Comparison of ENCODE assay signal across 28 cellular contexts in the genomic region with DNA sequence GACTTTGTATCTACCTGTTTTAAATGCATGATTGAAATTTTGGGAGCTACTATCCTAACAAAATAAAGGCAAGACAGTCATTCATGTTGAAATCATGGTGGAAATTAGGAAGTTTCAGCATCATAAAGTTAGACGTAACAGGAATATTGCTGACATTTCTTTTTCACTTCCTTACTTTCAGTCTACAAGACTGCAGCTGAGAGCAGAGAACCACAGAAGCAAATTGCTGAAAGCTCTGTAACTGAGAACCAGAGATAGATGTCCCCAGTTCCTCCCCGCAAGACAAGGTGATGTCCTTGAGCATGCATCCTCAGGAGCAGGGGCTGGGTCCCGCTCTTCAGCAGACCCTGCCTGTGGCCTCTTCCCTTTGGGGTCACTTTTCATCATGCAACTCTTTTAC.
"Had no signal": no experiment of that assay in that cellular context is flagged by ENCODE, and none has a peak within 500 bp of the region (broad histone marks: within the 10 kb centered on the region; RNA-seq: fewer than 3 reads in every experiment).

No MANE protein-coding gene starts in this region.

- FAIRE-seq: bronchial epithelial cell had no signal

- H3K4me1 ChIP-seq: ascending aorta, body of pancreas had no signal

- H3K27me3 ChIP-seq: ascending aorta, body of pancreas had no signal

- DNase-seq: activated CD4-positive, alpha-beta T cell treated with anti-CD3 and anti-CD28 coated beads, Interleukin-2, amount 10 ng/mL, durations not matched to agents 24 days and 14 days; activated CD4-positive, alpha-beta T cell treated with anti-CD3 and anti-CD28 coated beads, Interleukin-2, amount 50 U/mL, for 48 hours; activated CD4-positive, CD25-positive, alpha-beta regulatory T cell treated with anti-CD3 and anti-CD28 coated beads, Interleukin-2, amount 50 U/mL, for 72 hours; activated CD8-positive, alpha-beta memory T cell treated with anti-CD3 and anti-CD28 coated beads, Interleukin-2, amount 10 ng/mL, durations not matched to agents 7 days and 5 days; activated effector memory CD4-positive, alpha-beta T cell treated with Interleukin-2 at 50 U/mL for 16 hours; activated naive CD4-positive, alpha-beta T cell treated with Interleukin-2 at 50 U/mL for 16 hours; activated naive CD8-positive, alpha-beta T cell treated with anti-CD3 and anti-CD28 coated beads, Interleukin-2, amount 50 U/mL, for 24 hours; activated T-cell treated with anti-CD3 and anti-CD28 coated beads, Interleukin-2, amount 50 U/mL, for 24 hours; amniotic stem cell; body of pancreas; central memory CD4-positive, alpha-beta T cell; Kasumi-1; NCI-H1105; NCI-H1436; NCI-H1694 treated with DMSO at 0.1 percent for 48 hours; NCI-H2029 treated with DMSO at 0.1 percent for 48 hours; NCI-H345; NCI-H510A; NCI-H526 treated with DMSO at 0.1 percent for 48 hours; NCI-H82; PC-3; SIG-M5; T-helper 17 cell; T-helper 9 cell had no signal

- H3K4me3 ChIP-seq: ascending aorta, body of pancreas had no signal

- H3K9me3 ChIP-seq: ascending aorta, body of pancreas had no signal

- ATAC-seq: activated CD8-positive, alpha-beta memory T cell treated with anti-CD3 and anti-CD28 coated beads, Interleukin-2, amount 10 ng/mL, durations not matched to agents 7 days and 5 days; activated naive CD4-positive, alpha-beta T cell treated with anti-CD3 and anti-CD28 coated beads, Interleukin-2, amount 50 U/mL, for 72 hours; activated naive CD8-positive, alpha-beta T cell treated with anti-CD3 and anti-CD28 coated beads, Interleukin-2, amount 50 U/mL, for 24 hours; body of pancreas; PC-3; T-helper 17 cell; WTC11 had no signal

- H3K36me3 ChIP-seq: ascending aorta had no signal

- H3K27ac ChIP-seq: ascending aorta, body of pancreas had no signal
